Comparison of ENCODE assay signal across 21 cellular contexts in genomic region chr3:156211583-156211982, GRCh38.
DNase-seq lines count a peak whose midpoint lies in the region; TF ChIP-seq lines count a peak whose summit lies in the region.
"Had no signal": no experiment of that assay in that cellular context is flagged by ENCODE, and none has a peak within 500 bp of the region (broad histone marks: within the 10 kb centered on the region; RNA-seq: fewer than 3 reads in every experiment).

No MANE protein-coding gene starts in this region.

- H3K4me1 ChIP-seq in Loucy (ENCODE audit: insufficient read depth, low read length, poor library complexity, severe bottlenecking), result peaks cover 65% of the 10 kb centered on the region
- H3K4me1 ChIP-seq: BE2C had no signal

- peak overlapping the region; percentile 45 for H3K4me3 ChIP-seq in Loucy (ENCODE audit: low read length, poor library complexity, severe bottlenecking)
- H3K4me3 ChIP-seq: PC-9, right atrium auricular region had no signal

- no peaks in the 10 kb centered on the region for H4K20me1 ChIP-seq in Loucy (ENCODE audit: insufficient read depth, low read length, poor library complexity, severe bottlenecking)

- peak; percentile 65 for DNase-seq in EH (ENCODE audit: low read depth)
- DNase-seq in amniotic epithelial cell (ENCODE audit: low read depth), result peak; percentile 45
- peak; percentile 25 for DNase-seq in iris pigment epithelial cell (ENCODE audit: low read depth)
- no peak for DNase-seq in HuH-7 (ENCODE audit: low spot score)
- no peak for DNase-seq in NCI-H446 treated with DMSO at 0.1 percent for 48 hours (lab: John Stamatoyannopoulos, UW)
- DNase-seq in NCI-H2029 (lab: John Stamatoyannopoulos, UW), result no peak
- DNase-seq in NCI-H524 treated with DMSO at 0.1 percent for 48 hours (lab: John Stamatoyannopoulos, UW), result no peak
- DNase-seq: activated CD4-positive, alpha-beta T cell treated with anti-CD3 and anti-CD28 coated beads for 1 hour; activated CD8-positive, alpha-beta memory T cell treated with anti-CD3 and anti-CD28 coated beads, Interleukin-2, amount 50 U/mL, for 48 hours; activated naive CD4-positive, alpha-beta T cell treated with anti-CD3 and anti-CD28 coated beads, Interleukin-2, amount 10 ng/mL, durations not matched to agents 7 days and 5 days; BE2C; caudate nucleus; DMS53; immature natural killer cell; MM.1S; NCI-H187 treated with DMSO at 0.1 percent for 48 hours; NCI-H510A treated with DMSO at 0.1 percent for 48 hours; PC-9; T-helper 1 cell had no signal

- peak overlapping the region; percentile 20; the same call in 1 of the 2 replicates for H2AFZ ChIP-seq in Loucy (ENCODE audit: low read length)
- H2AFZ ChIP-seq: PC-9 had no signal

- H3K9me3 ChIP-seq in Loucy (ENCODE audit: insufficient read depth, low read depth, low read length), result no peaks in the 10 kb centered on the region
- H3K9me3 ChIP-seq: BE2C, right atrium auricular region had no signal

- H3K9me2 ChIP-seq in Loucy (replicated peaks; ENCODE audit: low read depth, low read length), result no peaks in the 10 kb centered on the region

- H3K79me2 ChIP-seq in Loucy (ENCODE audit: insufficient read depth, low read length), result no peaks in the 10 kb centered on the region

- H3F3A ChIP-seq in Loucy (ENCODE audit: low read depth), result no peaks in the 10 kb centered on the region

- no peaks in the 10 kb centered on the region for H3K36me3 ChIP-seq in Loucy (ENCODE audit: insufficient read depth, low read length)
- H3K36me3 ChIP-seq: BE2C, right atrium auricular region had no signal

- peak overlapping the region; percentile 65 for H3K4me2 ChIP-seq in Loucy (ENCODE audit: low read depth, low read length, poor library complexity, severe bottlenecking)
- H3K4me2 ChIP-seq: PC-9 had no signal

- H3K9ac ChIP-seq in Loucy (ENCODE audit: low read depth, low read length, poor library complexity, severe bottlenecking), result peak overlapping the region; percentile 50

- TF ChIP-seq CTCF in Loucy (conservative IDR thresholded peaks at IDR 0.05; ENCODE audit: low read length), result no peak

- H3K27me3 ChIP-seq in Loucy (ENCODE audit: insufficient read depth, low read length, poor library complexity, severe bottlenecking), result no peaks in the 10 kb centered on the region
- H3K27me3 ChIP-seq: BE2C, right atrium auricular region had no signal

Comparison
In these comparisons a context has a peak if more than half of its experiments do, and no peak if none do; other contexts are left out.
1. DNase-seq: peak in EH (single experiment), amniotic epithelial cell (single experiment) and iris pigment epithelial cell (single experiment); none in HuH-7 (single experiment), NCI-H446 treated with DMSO at 0.1 percent for 48 hours (single experiment), NCI-H2029 (single experiment) and NCI-H524 treated with DMSO at 0.1 percent for 48 hours (single experiment).